ENCODE assay signal across 8 cellular contexts in genomic region chr3:194671900-194672808, GRCh38. TPM values are rescaled to one million over a fixed set of nuclear protein-coding genes. Genes with fewer than 3 reads are reported as not detected.
DNase-seq lines count a peak whose midpoint lies in the region; ATAC-seq, FAIRE-seq and TF ChIP-seq lines count a peak whose summit lies in the region.

TSS of gene LSG1 (minus strand) at chr3:194672191. CDS start at chr3:194672162, 29 bp downstream.

- peak within 1 kb of the TSS; percentile 97 to 99 for H3K27ac Mint-ChIP-seq in natural killer cell treated with Interleukin-12 subunit alpha and Interleukin-12 subunit beta and Interleukin-15 and Interleukin-18, amount 100 ng/mL, for 72 hours

- H3K4me3 Mint-ChIP-seq in natural killer cell treated with Interleukin-12 subunit alpha and Interleukin-12 subunit beta and Interleukin-15 and Interleukin-18, amount 100 ng/mL, for 72 hours, result peak within 1 kb of the TSS; percentile 98

- peak; percentile 95 for FAIRE-seq in H54 (lab: Jason Lieb, UNC)

- peaks cover 3 to 7% of the 10 kb centered on the region in 2 donors for H3K27me3 Mint-ChIP-seq in natural killer cell treated with Interleukin-12 subunit alpha and Interleukin-12 subunit beta and Interleukin-15 and Interleukin-18, amount 100 ng/mL, for 72 hours

- peak; percentile 73 for TF ChIP-seq POLR2A in H54 (IDR thresholded peaks at IDR 0.05; ENCODE audit: low read depth, low read length)

- H3K36me3 Mint-ChIP-seq in natural killer cell treated with Interleukin-12 subunit alpha and Interleukin-12 subunit beta and Interleukin-15 and Interleukin-18, amount 100 ng/mL, for 72 hours, result peaks cover 5% of the 10 kb centered on the region

- peak within 1 kb of the TSS; percentile 99 for H3K4me3 ChIP-seq in fibroblast of pulmonary artery (replicated peaks; ENCODE audit: low read depth, low read length)

- H3K4me1 Mint-ChIP-seq in natural killer cell treated with Interleukin-12 subunit alpha and Interleukin-12 subunit beta and Interleukin-15 and Interleukin-18, amount 100 ng/mL, for 72 hours (ENCODE audit: low read depth in 2 of 2), result peaks cover 29 to 36% of the 10 kb centered on the region in 2 donors

- peak; percentile 96 to 97 for ATAC-seq in natural killer cell treated with Interleukin-12 subunit alpha and Interleukin-12 subunit beta and Interleukin-15 and Interleukin-18, amount 100 ng/mL, for 72 hours
- ATAC-seq in stimulated activated naive CD8-positive, alpha-beta T cell treated with anti-CD3 and anti-CD28 coated beads, Interleukin-15, Interleukin-2, amounts not matched to agents 100 U/mL and 50 U/mL, for 24 hours, result peak; percentile 85

- DNase-seq in EL (peak; percentile 94), H54 (ENCODE audit: insufficient read length, low spot score) (peak; percentile 89), M059J (ENCODE audit: low read depth) (peak; percentile 94), SHP77 (lab: John Stamatoyannopoulos, UW) (peak; percentile 72 to 74), fibroblast of pulmonary artery (ENCODE audit: low read depth) (peak; percentile 98)
- DNase-seq in activated effector memory CD4-positive, alpha-beta T cell treated with Interleukin-2 at 50 U/mL for 16 hours, result peak; percentile 80
- DNase-seq in natural killer cell treated with Interleukin-12 subunit alpha and Interleukin-12 subunit beta and Interleukin-15 and Interleukin-18, amount 100 ng/mL, for 72 hours (ENCODE audit: low spot score), result peak; percentile 95
- DNase-seq in stimulated activated naive CD8-positive, alpha-beta T cell treated with anti-CD3 and anti-CD28 coated beads, Interleukin-15, Interleukin-2, amounts not matched to agents 100 U/mL and 50 U/mL, for 24 hours, result peak; percentile 89

- no peak for TF ChIP-seq CTCF in fibroblast of pulmonary artery (IDR thresholded peaks at IDR 0.05; ENCODE audit: low read length, missing control alignments)

- H3K9me3 Mint-ChIP-seq in natural killer cell treated with Interleukin-12 subunit alpha and Interleukin-12 subunit beta and Interleukin-15 and Interleukin-18, amount 100 ng/mL, for 72 hours, result no peaks in the 10 kb centered on the region

RNA-seq across cellular contexts. Expression of gene LSG1, which starts in this region (rescaled TPM):
- total RNA-seq in M059J (2014; rRNA removed; shearing (Covaris generic)), result 47.5 and 70.7 TPM in 2 replicates
- total RNA-seq in natural killer cell treated with Interleukin-12 subunit alpha and Interleukin-12 subunit beta and Interleukin-15 and Interleukin-18, amount 100 ng/mL, for 72 hours, result 10 to 100 TPM; 38.7 to 63.3 TPM

Comparison
In these comparisons a context has a peak if more than half of its experiments do, and no peak if none do; other contexts are left out.
1. Peak in every context shown above with its lines: DNase-seq, ATAC-seq and H3K4me3 ChIP-seq.